ENCODE assay signal across 10 cellular contexts in the genomic region with DNA sequence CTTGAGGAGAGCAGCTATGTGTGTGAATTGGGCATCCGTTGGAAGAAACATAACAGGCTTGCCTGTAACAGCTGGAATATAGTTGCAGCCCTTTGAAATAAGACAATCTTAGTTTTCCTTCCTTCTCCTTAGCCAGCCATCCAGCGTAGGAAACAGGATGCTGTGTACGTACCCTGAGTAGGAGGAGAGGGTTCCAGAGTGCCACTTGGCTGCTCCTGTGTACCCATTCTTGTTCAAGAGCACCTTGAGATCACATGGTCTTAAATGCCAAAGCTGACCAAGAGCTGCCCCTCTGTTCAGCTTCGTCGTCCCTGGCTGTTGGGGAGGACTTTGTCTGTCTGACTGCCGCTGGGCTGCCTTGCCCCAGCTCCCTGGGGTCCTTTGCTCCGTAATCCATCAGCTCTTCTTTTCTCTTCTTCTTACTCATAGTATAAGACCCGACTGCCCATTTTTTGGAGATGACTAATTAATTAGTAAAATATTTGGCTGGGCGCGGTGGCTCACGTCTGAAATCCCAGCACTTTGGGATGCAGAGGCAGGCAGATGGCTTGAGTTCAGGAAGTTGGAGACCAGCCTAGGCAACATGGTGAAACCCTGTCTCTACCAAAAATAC. TPM values are rescaled to one million over a fixed set of nuclear protein-coding genes. Genes with fewer than 3 reads are reported as not detected.
DNase-seq lines count a peak whose midpoint lies in the region; ATAC-seq and TF ChIP-seq lines count a peak whose summit lies in the region.
"Had no signal": no experiment of that assay in that cellular context is flagged by ENCODE, and none has a peak within 500 bp of the region (broad histone marks: within the 10 kb centered on the region; RNA-seq: fewer than 3 reads in every experiment).

No MANE protein-coding gene starts in this region.

- no peaks in the 10 kb centered on the region for H3K27me3 Mint-ChIP-seq in activated CD4-positive, alpha-beta T cell treated with anti-CD3 and anti-CD28 coated beads for 36 hours
- H3K27me3 Mint-ChIP-seq in CD8-positive, alpha-beta memory T cell, result peaks cover 0 to 1% of the 10 kb centered on the region in 2 donors

- H3K27ac Mint-ChIP-seq in activated CD4-positive, alpha-beta T cell treated with anti-CD3 and anti-CD28 coated beads for 36 hours, result peak overlapping the region; percentile 1
- peak overlapping the region in 1 of 8 donors; percentile 69 for H3K27ac Mint-ChIP-seq in CD8-positive, alpha-beta memory T cell

- POLR2A ChIA-PET in activated CD4-positive, alpha-beta T cell treated with anti-CD3 and anti-CD28 coated beads for 36 hours (lab: Charles Lee), result interaction anchor here (0.6 kb wide), 1 partner anchor 72 kb away, joined by 8 read pairs; no protein-coding TSS in a partner anchor
- POLR2A ChIA-PET in CD8-positive, alpha-beta memory T cell (lab: Charles Lee), result no interaction called here

- H3K36me3 ChIP-seq in gastroesophageal sphincter (no peaks in the 10 kb centered on the region), stomach smooth muscle (ENCODE audit: control insufficient read depth in 2 of 2, insufficient read depth in 2 of 2, low read length in 2 of 2) (peaks cover 0 to 2% of the 10 kb centered on the region in 2 donors)
- H3K36me3 ChIP-seq in CD8-positive, alpha-beta memory T cell (ENCODE audit: insufficient read depth, low read length), result no peaks in the 10 kb centered on the region

- no peaks in the 10 kb centered on the region for H3K9me3 Mint-ChIP-seq in activated CD4-positive, alpha-beta T cell treated with anti-CD3 and anti-CD28 coated beads for 36 hours (ENCODE audit: low read depth)
- no peaks in the 10 kb centered on the region for H3K9me3 Mint-ChIP-seq in CD8-positive, alpha-beta memory T cell

- peak overlapping the region in 3 of 4 donors; percentile 38 to 66 (median 56) for H3K27ac ChIP-seq in gastroesophageal sphincter
- H3K27ac ChIP-seq in stomach smooth muscle (ENCODE audit: low read length), result peak overlapping the region; percentile 37
- no peak overlapping the region for H3K27ac ChIP-seq in CD8-positive, alpha-beta memory T cell (ENCODE audit: low read depth, low read length)

- intact Hi-C loops in activated CD4-positive, alpha-beta T cell treated with anti-CD3 and anti-CD28 coated beads for 36 hours (cut with DNase I, micrococcal nuclease), result no loop called here

- CTCF ChIA-PET in activated CD4-positive, alpha-beta T cell treated with anti-CD3 and anti-CD28 coated beads for 36 hours (lab: Charles Lee), result interaction anchor here (3.0 kb wide), 1 partner anchor 10 kb away, joined by 10 read pairs; no protein-coding TSS in a partner anchor
- CTCF ChIA-PET in CD8-positive, alpha-beta memory T cell (lab: Charles Lee), result no interaction called here

- peaks cover 6% of the 10 kb centered on the region for H3K36me3 Mint-ChIP-seq in activated CD4-positive, alpha-beta T cell treated with anti-CD3 and anti-CD28 coated beads for 36 hours (ENCODE audit: low read depth)
- peaks cover 0 to 11% (median 3%) of the 10 kb centered on the region in 3 donors for H3K36me3 Mint-ChIP-seq in CD8-positive, alpha-beta memory T cell

- peaks cover 6 to 95% (median 39%) of the 10 kb centered on the region in 3 donors for H3K4me1 ChIP-seq in gastroesophageal sphincter
- H3K4me1 ChIP-seq in stomach smooth muscle (ENCODE audit: control insufficient read depth, insufficient read depth, low read length), result peaks cover 23% of the 10 kb centered on the region
- H3K4me1 ChIP-seq in CD8-positive, alpha-beta memory T cell (ENCODE audit: insufficient read depth, low read length), result peaks cover 57% of the 10 kb centered on the region

- 0 out of 2 replicates have a peak, but pooled peaks have one; percentile 25 for TF ChIP-seq POLR2A in Raji (IDR thresholded peaks at IDR 0.05; ENCODE audit: insufficient read depth, low read depth, low read length)
- no peak for TF ChIP-seq POLR2A in gastroesophageal sphincter (IDR thresholded peaks at IDR 0.05)

- no peak overlapping the region for H3K9ac ChIP-seq in stomach smooth muscle (ENCODE audit: low read length in 2 of 2)

- H3K9me3 ChIP-seq in gastroesophageal sphincter (no peaks in the 10 kb centered on the region), stomach smooth muscle (ENCODE audit: control insufficient read depth in 2 of 2, low read length in 2 of 2) (no peaks in the 10 kb centered on the region)
- no peaks in the 10 kb centered on the region for H3K9me3 ChIP-seq in CD8-positive, alpha-beta memory T cell (ENCODE audit: low read length)
- H3K9me3 ChIP-seq: mucosa of descending colon had no signal

- no peak overlapping the region for H3K4me3 Mint-ChIP-seq in activated CD4-positive, alpha-beta T cell treated with anti-CD3 and anti-CD28 coated beads for 36 hours
- H3K4me3 Mint-ChIP-seq in CD8-positive, alpha-beta memory T cell, result no peak overlapping the region

- WGBS in gastroesophageal sphincter (ENCODE audit: low coverage in 1 of 2), 2 donors, result 64 to 65% methylated on average over 8 to 9 of the region's 11 CpGs

- H3K27me3 ChIP-seq in gastroesophageal sphincter (no peaks in the 10 kb centered on the region), stomach smooth muscle (ENCODE audit: control insufficient read depth in 1 of 2, insufficient read depth in 2 of 2, low read length in 2 of 2) (no peaks in the 10 kb centered on the region)
- H3K27me3 ChIP-seq in CD8-positive, alpha-beta memory T cell (ENCODE audit: insufficient read depth, low read length, poor library complexity, severe bottlenecking), result no peaks in the 10 kb centered on the region

- DNase-seq in activated CD4-positive, alpha-beta T cell treated with anti-CD3 and anti-CD28 coated beads for 36 hours, result no peak
- DNase-seq in activated CD4-positive, alpha-beta T cell treated with anti-CD3 and anti-CD28 coated beads for 1 hour, result no peak
- DNase-seq in T-helper 1 cell (no peak), GM19238 (ENCODE audit: insufficient read length, low spot score) (no peak)
- DNase-seq in CD8-positive, alpha-beta memory T cell, result no peak
- DNase-seq: ACHN had no signal

- ATAC-seq in activated CD4-positive, alpha-beta T cell treated with anti-CD3 and anti-CD28 coated beads for 36 hours, result no peak
- ATAC-seq in gastroesophageal sphincter, result peak; percentile 16
- ATAC-seq: mucosa of descending colon had no signal

- H3K4me3 ChIP-seq in gastroesophageal sphincter (no peak overlapping the region), stomach smooth muscle (ENCODE audit: low read length in 2 of 2) (no peak overlapping the region)
- no peak overlapping the region for H3K4me3 ChIP-seq in CD8-positive, alpha-beta memory T cell (ENCODE audit: low read length)
- H3K4me3 ChIP-seq: mucosa of descending colon had no signal

- peaks cover 82% of the 10 kb centered on the region for H3K4me1 Mint-ChIP-seq in activated CD4-positive, alpha-beta T cell treated with anti-CD3 and anti-CD28 coated beads for 36 hours
- H3K4me1 Mint-ChIP-seq in CD8-positive, alpha-beta memory T cell, result peaks cover 67 to 93% (median 87%) of the 10 kb centered on the region in 3 donors

- no peak for TF ChIP-seq CTCF in gastroesophageal sphincter (IDR thresholded peaks at IDR 0.05)

- TF ChIP-seq EP300 in gastroesophageal sphincter (IDR thresholded peaks at IDR 0.05), result no peak

RNA-seq across cellular contexts. Expression of gene RREB1, which starts 49.0 kb away (rescaled TPM):
- total RNA-seq in activated CD4-positive, alpha-beta T cell treated with anti-CD3 and anti-CD28 coated beads for 36 hours, result 10 to 100 TPM; 14.7 to 18.1 TPM
- 10 to 100 TPM; 20.3 to 40.8 (median 28.1) TPM for total RNA-seq in gastroesophageal sphincter
- 10 to 100 TPM; 17.7 to 18.7 TPM for total RNA-seq in CD8-positive, alpha-beta memory T cell
- 8.5 TPM for polyA plus RNA-seq in CD8-positive, alpha-beta memory T cell
